Comparison of ENCODE assay signal across 8 cellular contexts in the genomic region with DNA sequence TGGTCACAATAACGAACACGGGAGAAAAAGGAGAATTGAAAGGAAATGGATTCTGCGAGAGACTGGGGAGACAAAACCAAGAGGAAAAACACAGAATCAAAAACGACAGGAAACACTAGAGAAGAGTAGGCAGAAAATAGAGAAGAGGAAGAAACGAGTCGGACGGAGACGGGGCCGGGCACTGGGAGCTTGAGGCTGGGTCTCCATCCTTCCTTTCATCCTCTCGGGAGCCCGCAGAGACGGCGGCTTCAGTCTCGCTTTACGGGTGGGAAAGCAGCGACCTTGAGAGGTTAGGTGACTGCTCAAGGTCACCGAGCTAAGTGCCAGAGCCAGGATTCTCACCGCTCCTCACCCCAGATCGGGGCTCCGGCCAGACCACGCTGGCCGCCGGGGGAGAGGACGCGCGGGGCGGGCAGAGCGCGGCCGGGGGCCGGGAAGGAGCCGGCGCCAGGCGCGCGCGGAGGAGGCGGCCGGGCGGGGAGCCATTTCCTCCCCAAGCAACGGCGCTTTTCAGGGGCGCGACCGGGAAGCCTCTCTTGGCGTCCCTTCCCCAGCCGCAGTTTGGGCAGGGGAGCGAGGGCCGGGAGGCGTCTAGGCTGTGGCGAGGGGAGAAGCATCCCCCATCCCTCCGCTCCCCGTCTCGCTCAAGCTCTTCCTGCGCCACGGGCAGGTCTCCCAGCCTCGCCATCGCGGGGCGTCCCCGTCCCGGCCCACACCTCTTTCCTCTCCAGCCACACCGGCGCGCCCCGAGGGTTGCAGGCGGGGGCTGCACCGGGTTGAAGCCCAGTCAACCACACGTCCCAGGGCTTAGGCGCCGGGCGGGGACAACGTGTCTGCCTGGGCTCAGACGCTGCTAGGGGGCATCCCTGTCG. TPM values are rescaled to one million over a fixed set of nuclear protein-coding genes. Genes with fewer than 3 reads are reported as not detected.
A peak's percentile ranks its signal among the peaks of the same experiment; 100 is the strongest.
DNase-seq lines count a peak whose midpoint lies in the region; ATAC-seq and TF ChIP-seq lines count a peak whose summit lies in the region.

No MANE protein-coding gene starts in this region.

- peak overlapping the region; percentile 79 for H3K4me3 Mint-ChIP-seq in activated naive CD8-positive, alpha-beta T cell treated with anti-CD3 and anti-CD28 coated beads, Interleukin-2, amount 50 U/mL, for 24 hours

- H3K36me3 ChIP-seq in Panc1 (ENCODE audit: control insufficient read depth, insufficient read depth, low read length) = no peaks in the 10 kb centered on the region

- H3K4me1 Mint-ChIP-seq in activated naive CD8-positive, alpha-beta T cell treated with anti-CD3 and anti-CD28 coated beads, Interleukin-2, amount 50 U/mL, for 24 hours = peaks cover 14% of the 10 kb centered on the region

- POLR2A ChIA-PET in Panc1 (lab: Charles Lee) = no interaction called here

- no peaks in the 10 kb centered on the region for H3K9me3 ChIP-seq in Panc1 (ENCODE audit: control insufficient read depth, insufficient read depth, low read depth, low read length)

- no peak overlapping the region for H3K27ac ChIP-seq in Panc1 (ENCODE audit: low read length)

- H3K4me3 ChIP-seq in AG09309 (ENCODE audit: control insufficient read depth, low read depth, low read length) = peak overlapping the region; percentile 64
- peak overlapping the region; percentile 43 to 58 for H3K4me3 ChIP-seq in Panc1 (ENCODE audit: low read depth in 2 of 2, low read length in 2 of 2)

- peaks cover 5% of the 10 kb centered on the region; the same call in 1 of the 2 replicates for H3K4me1 ChIP-seq in Panc1 (ENCODE audit: control insufficient read depth, insufficient read depth, low read length)

- ATAC-seq in GM18520 (IDR thresholded peaks at IDR 0.05; ENCODE audit: unreplicated experiment) (peak; percentile 45), HG03066 (IDR thresholded peaks at IDR 0.05; ENCODE audit: low read depth, unreplicated experiment) (peak; percentile 72), Panc1 (peak; percentile 83), left cardiac atrium (peak; percentile 84 to 93)
- peak; percentile 94 for ATAC-seq in activated naive CD8-positive, alpha-beta T cell treated with anti-CD3 and anti-CD28 coated beads, Interleukin-2, amount 50 U/mL, for 24 hours

- peaks cover 41% of the 10 kb centered on the region for H3K27me3 ChIP-seq in Panc1 (ENCODE audit: control insufficient read depth, insufficient read depth, low read length)

- no TSS peak for BruUV-seq in Panc1 (replicated peaks; lab: Mats Ljungman, UMichigan)

- H3K27me3 Mint-ChIP-seq in activated naive CD8-positive, alpha-beta T cell treated with anti-CD3 and anti-CD28 coated beads, Interleukin-2, amount 50 U/mL, for 24 hours = peaks cover 62% of the 10 kb centered on the region

- DNase-seq in AG09309 (ENCODE audit: low read depth) (no peak), Panc1 (ENCODE audit: low read depth, low spot score) (no peak), left cardiac atrium (peak; percentile 52), pons (ENCODE audit: low spot score) (peak; percentile 22), H4 (ENCODE audit: low spot score) (no peak)
- peak; percentile 59 for DNase-seq in activated naive CD8-positive, alpha-beta T cell treated with anti-CD3 and anti-CD28 coated beads, Interleukin-2, amount 50 U/mL, for 24 hours

- CTCF ChIA-PET in Panc1 (lab: Charles Lee) = no interaction called here

- H3K27ac Mint-ChIP-seq in activated naive CD8-positive, alpha-beta T cell treated with anti-CD3 and anti-CD28 coated beads, Interleukin-2, amount 50 U/mL, for 24 hours = no peak overlapping the region

- no peaks in the 10 kb centered on the region for H3K9me3 Mint-ChIP-seq in activated naive CD8-positive, alpha-beta T cell treated with anti-CD3 and anti-CD28 coated beads, Interleukin-2, amount 50 U/mL, for 24 hours

- TF ChIP-seq CTCF in AG09309 (IDR thresholded peaks at IDR 0.05; ENCODE audit: control insufficient read depth, insufficient read depth, low read depth, low read length, missing control alignments) = no peak
- peak; percentile 31 for TF ChIP-seq CTCF in Panc1 (IDR thresholded peaks at IDR 0.05)

- no peaks in the 10 kb centered on the region for H3K36me3 Mint-ChIP-seq in activated naive CD8-positive, alpha-beta T cell treated with anti-CD3 and anti-CD28 coated beads, Interleukin-2, amount 50 U/mL, for 24 hours (ENCODE audit: low read depth)

- intact Hi-C loops in Panc1 (cut with micrococcal nuclease; ENCODE audit: unreplicated experiment) (loop anchor here (10.0 kb wide), 1 partner anchor 334 kb away; no protein-coding TSS in a partner anchor), left cardiac atrium (cut with DNase I) (no loop called here)

- in situ Hi-C loops in Panc1 (cut with HindIII; ENCODE audit: low pct_unique_long_range_greater_than_20kb, low sequenced_read_pairs) = no loop called here

RNA-seq across cellular contexts. Expression of a gene that starts 24.0 kb away (rescaled TPM):
- total RNA-seq in Panc1 (2021; ENCODE audit: unreplicated experiment) = 33.1 TPM
- 17.8 TPM for polyA plus RNA-seq in Panc1 (2012; ENCODE audit: insufficient read length)
- total RNA-seq in left cardiac atrium = 10 to 100 TPM; 14.0 to 17.1 TPM
- 13.9 and 18.3 TPM in 2 replicates for total RNA-seq in H4 (2014; rRNA removed; shearing (Covaris generic))

Comparison
In these comparisons a context has a peak if more than half of its experiments do, and no peak if none do; other contexts are left out.
1. DNase-seq: peak in activated naive CD8-positive, alpha-beta T cell treated with anti-CD3 and anti-CD28 coated beads, Interleukin-2, amount 50 U/mL, for 24 hours (single experiment), left cardiac atrium (single experiment) and pons (single experiment); none in AG09309 (single experiment), Panc1 (single experiment) and H4 (single experiment).
2. Peak in every context shown above with its lines, with median percentiles within 50 percentile points of each other: ATAC-seq.